In the genomic region with DNA sequence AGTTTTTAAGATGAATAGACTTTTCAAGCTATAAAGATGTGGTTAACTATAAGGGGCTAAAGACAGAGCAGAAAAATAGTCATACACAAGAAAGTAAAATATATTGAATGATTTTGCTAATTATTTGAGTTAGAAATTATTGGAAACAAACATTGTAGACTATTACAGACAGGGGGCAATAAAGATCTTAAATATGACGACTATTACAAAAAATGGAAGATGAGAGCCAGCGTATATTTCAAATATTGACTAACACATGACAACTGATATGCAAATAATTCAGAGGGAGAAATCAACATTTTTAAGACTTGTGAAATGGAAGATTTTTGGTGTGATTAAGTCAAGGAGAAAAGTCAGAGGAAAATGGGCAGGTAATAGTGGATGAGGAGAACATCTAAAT, we compare ENCODE assay signal across 14 cellular contexts.
DNase-seq lines count a peak whose midpoint lies in the region; ATAC-seq, FAIRE-seq and TF ChIP-seq lines count a peak whose summit lies in the region.
"Had no signal": no experiment of that assay in that cellular context is flagged by ENCODE, and none has a peak within 500 bp of the region (broad histone marks: within the 10 kb centered on the region; RNA-seq: fewer than 3 reads in every experiment).

No MANE protein-coding gene starts in this region.

- no peaks in the 10 kb centered on the region for H3K36me3 Mint-ChIP-seq in activated CD8-positive, alpha-beta T cell treated with anti-CD3 and anti-CD28 coated beads, Interleukin-2, amount 10 ng/mL, durations not matched to agents 7 days and 5 days (ENCODE audit: low read depth)

- TF ChIP-seq RAD21 in K562 (CRISPR knock-in tag; conservative IDR thresholded peaks at IDR 0.05 in 1 of 2, IDR thresholded peaks at IDR 0.05 in 1 of 2) = peak in 1 of 2 experiments; percentile 9; a peak in 1 of 4 replicates

- CTCF ChIA-PET in A673 (lab: Charles Lee) (no interaction called here), K562 (lab: Yijun Ruan, JAX; ENCODE audit: low intra/inter-chr PET ratio) (no interaction called here)
- CTCF ChIA-PET in activated CD8-positive, alpha-beta T cell treated with anti-CD3 and anti-CD28 coated beads, Interleukin-2, amount 10 ng/mL, durations not matched to agents 7 days and 5 days (lab: Charles Lee) = no interaction called here

- H2AFZ ChIP-seq in K562 (ENCODE audit: low read depth, low read length) = no peak overlapping the region

- H3K4me1 ChIP-seq in A673 (ENCODE audit: insufficient read depth, low read length, poor library complexity, severe bottlenecking) (peaks cover 9% of the 10 kb centered on the region), K562 (replicated peaks in 1 of 2; ENCODE audit: control insufficient read depth in 2 of 2, insufficient read depth in 2 of 2, low read length in 2 of 2) (peaks cover 0 to 2% of the 10 kb centered on the region in 2 experiments; a peak in 3 of 5 replicates)

- in situ Hi-C loops in K562 (cut with MboI) = no loop called here

- no peak for TF ChIP-seq EP300 in K562 (IDR thresholded peaks at IDR 0.05; ENCODE audit: low read length)

- no peaks in the 10 kb centered on the region for H3K4me1 Mint-ChIP-seq in activated CD8-positive, alpha-beta T cell treated with anti-CD3 and anti-CD28 coated beads, Interleukin-2, amount 10 ng/mL, durations not matched to agents 7 days and 5 days (ENCODE audit: low read depth)

- intact Hi-C loops in A673 (cut with micrococcal nuclease; ENCODE audit: unreplicated experiment) (no loop called here), K562 (cut with micrococcal nuclease) (loop anchor here (10.0 kb wide), 2 partner anchors 498 to 958 kb away; a partner anchor contains a TSS)

- H3K27me3 Mint-ChIP-seq in activated CD8-positive, alpha-beta T cell treated with anti-CD3 and anti-CD28 coated beads, Interleukin-2, amount 10 ng/mL, durations not matched to agents 7 days and 5 days (ENCODE audit: low read depth) = no peaks in the 10 kb centered on the region
- H3K27me3 Mint-ChIP-seq: CD4-positive, alpha-beta T cell had no signal

- H3K9me3 Mint-ChIP-seq in activated CD8-positive, alpha-beta T cell treated with anti-CD3 and anti-CD28 coated beads, Interleukin-2, amount 10 ng/mL, durations not matched to agents 7 days and 5 days (ENCODE audit: insufficient read depth) = peaks cover 8% of the 10 kb centered on the region

- 83% methylated on average over 2 of the region's 2 CpGs for WGBS in K562 (ENCODE audit: insufficient coverage, low coverage, missing lambda C conversion rate)

- no peak for TF ChIP-seq POLR2A in K562 (conservative IDR thresholded peaks at IDR 0.05)

- ATAC-seq in K562 = no peak
- ATAC-seq in activated CD8-positive, alpha-beta T cell treated with anti-CD3 and anti-CD28 coated beads, Interleukin-2, amount 10 ng/mL, durations not matched to agents 7 days and 5 days = no peak

- H3K4me3 ChIP-seq in A673 (ENCODE audit: low read depth, low read length, poor library complexity, severe bottlenecking) = no peak overlapping the region
- no peak overlapping the region for H3K4me3 ChIP-seq in K562

- H3K27me3 ChIP-seq in A673 (replicated peaks; ENCODE audit: insufficient read depth, low read depth, low read length, poor library complexity) (no peaks in the 10 kb centered on the region), K562 (ENCODE audit: control insufficient read depth in 2 of 2, insufficient read depth in 2 of 2, low read length in 2 of 2) (no peaks in the 10 kb centered on the region)

- no TSS peak for BruUV-seq in A673 (replicated peaks; lab: Mats Ljungman, UMichigan)
- no TSS peak for BruUV-seq in K562 (replicated peaks; lab: Mats Ljungman, UMichigan)

- TF ChIP-seq CTCF in A673 (conservative IDR thresholded peaks at IDR 0.05; ENCODE audit: low read depth, low read length) (peak; percentile 31; the same call in 1 of the 2 replicates), LNCAP (IDR thresholded peaks at IDR 0.05) (peak; percentile 14; the same call in 1 of the 2 replicates), K562 (IDR thresholded peaks at IDR 0.05 in 2 of 3, conservative IDR thresholded peaks at IDR 0.05 in 1 of 3; ENCODE audit: insufficient read depth in 2 of 3, low read depth in 1 of 3, low read length in 3 of 3) (no peak; a peak in 1 of 6 replicates)

- POLR2A ChIA-PET in A673 (lab: Charles Lee; ENCODE audit: low non-redundant PET) (no interaction called here), K562 (lab: Yijun Ruan, JAX) (no interaction called here)
- POLR2A ChIA-PET in activated CD8-positive, alpha-beta T cell treated with anti-CD3 and anti-CD28 coated beads, Interleukin-2, amount 10 ng/mL, durations not matched to agents 7 days and 5 days (lab: Charles Lee) = no interaction called here

- no peaks in the 10 kb centered on the region for H3K9me1 ChIP-seq in K562 (ENCODE audit: control insufficient read depth, insufficient read depth, low read length)

- no peaks in the 10 kb centered on the region for H4K20me1 ChIP-seq in K562 (replicated peaks; ENCODE audit: control insufficient read depth, insufficient read depth, low read length)

- H3K9ac ChIP-seq in K562 (ENCODE audit: insufficient read depth in 1 of 2, low read depth in 2 of 2, low read length in 2 of 2) = no peak overlapping the region

- H3K4me2 ChIP-seq in K562 (ENCODE audit: insufficient read depth, low read length) = no peak overlapping the region

- H3K9me3 ChIP-seq in A673 (ENCODE audit: low read depth, low read length, poor library complexity, severe bottlenecking) = no peaks in the 10 kb centered on the region
- no peaks in the 10 kb centered on the region for H3K9me3 ChIP-seq in K562 (replicated peaks; ENCODE audit: control insufficient read depth, insufficient read depth, low read depth, low read length)

- FAIRE-seq in G401.6 (lab: Jason Lieb, UNC) (peak; percentile 15), K562 (lab: Jason Lieb, UNC) (no peak)

- H3K27ac Mint-ChIP-seq in activated CD8-positive, alpha-beta T cell treated with anti-CD3 and anti-CD28 coated beads, Interleukin-2, amount 10 ng/mL, durations not matched to agents 7 days and 5 days = no peak overlapping the region
- H3K27ac Mint-ChIP-seq: CD4-positive, alpha-beta T cell had no signal

- H3K27ac ChIP-seq in A673 (ENCODE audit: low read depth, low read length, poor library complexity, severe bottlenecking) = no peak overlapping the region
- H3K27ac ChIP-seq in K562 (ENCODE audit: extremely low read depth, low read depth, low read length) = no peak overlapping the region
- H3K27ac ChIP-seq: C4-2B had no signal

- H3K79me2 ChIP-seq in K562 (ENCODE audit: control insufficient read depth, insufficient read depth, low read length) = peaks cover 27% of the 10 kb centered on the region

- H3K36me3 ChIP-seq in A673 (ENCODE audit: insufficient read depth, low read length, poor library complexity, severe bottlenecking) = no peaks in the 10 kb centered on the region
- H3K36me3 ChIP-seq in K562 (ENCODE audit: control insufficient read depth, insufficient read depth, low read length) = peaks cover 14% of the 10 kb centered on the region

- H3K4me3 Mint-ChIP-seq in activated CD8-positive, alpha-beta T cell treated with anti-CD3 and anti-CD28 coated beads, Interleukin-2, amount 10 ng/mL, durations not matched to agents 7 days and 5 days = no peak overlapping the region
- H3K4me3 Mint-ChIP-seq: CD4-positive, alpha-beta T cell; H9 had no signal

- DNase-seq in A673 (ENCODE audit: low spot score) (no peak), K562 (ENCODE audit: extremely low read depth in 1 of 4, low spot score in 3 of 4) (no peak), COLO829 (ENCODE audit: low spot score) (no peak), dermis blood vessel endothelial cell (no peak)
- no peak for DNase-seq in activated CD8-positive, alpha-beta T cell treated with anti-CD3 and anti-CD28 coated beads, Interleukin-2, amount 10 ng/mL, durations not matched to agents 7 days and 5 days
- DNase-seq: AML-193; CD4-positive, alpha-beta T cell; DMS79; GF-D8; GOT3; H9 had no signal

TF ChIP-seq in K562, 482 proteins besides CTCF, POLR2A, EP300 and RAD21:
- TF ChIP-seq DPF2 (IDR thresholded peaks at IDR 0.05) (no peak), HDAC3 (IDR thresholded peaks at IDR 0.05; ENCODE audit: borderline replicate concordance, partially characterized antibody) (no peak), C11orf30 (IDR thresholded peaks at IDR 0.05; ENCODE audit: low read depth) (peak; percentile 80), CTBP1 (IDR thresholded peaks at IDR 0.05; ENCODE audit: borderline replicate concordance) (no peak), SP1 (CRISPR knock-in tag; IDR thresholded peaks at IDR 0.05) (no peak), GABPB2 (CRISPR knock-in tag; conservative IDR thresholded peaks at IDR 0.05) (no peak), MAFK (IDR thresholded peaks at IDR 0.05; ENCODE audit: low read length) (peak; percentile 53; the same call in 1 of the 2 replicates), MAFF (IDR thresholded peaks at IDR 0.05; ENCODE audit: low read length) (peak; percentile 67; the same call in 1 of the 2 replicates), ZNF316 (IDR thresholded peaks at IDR 0.05) (peak; percentile 92), ZNF263 (CRISPR knock-in tag; IDR thresholded peaks at IDR 0.05; ENCODE audit: borderline replicate concordance) (no peak), SNIP1 (IDR thresholded peaks at IDR 0.05; ENCODE audit: low read depth) (no peak), PPARD (CRISPR knock-in tag; IDR thresholded peaks at IDR 0.05) (no peak), MAFG (tag; conservative IDR thresholded peaks at IDR 0.05) (peak; percentile 58), ZFP36 (IDR thresholded peaks at IDR 0.05; ENCODE audit: low read depth, low read length, partially characterized antibody) (no peak), MBD2 (IDR thresholded peaks at IDR 0.05; ENCODE audit: borderline replicate concordance, low read depth) (no peak)
- TF ChIP-seq, protein P1, sequence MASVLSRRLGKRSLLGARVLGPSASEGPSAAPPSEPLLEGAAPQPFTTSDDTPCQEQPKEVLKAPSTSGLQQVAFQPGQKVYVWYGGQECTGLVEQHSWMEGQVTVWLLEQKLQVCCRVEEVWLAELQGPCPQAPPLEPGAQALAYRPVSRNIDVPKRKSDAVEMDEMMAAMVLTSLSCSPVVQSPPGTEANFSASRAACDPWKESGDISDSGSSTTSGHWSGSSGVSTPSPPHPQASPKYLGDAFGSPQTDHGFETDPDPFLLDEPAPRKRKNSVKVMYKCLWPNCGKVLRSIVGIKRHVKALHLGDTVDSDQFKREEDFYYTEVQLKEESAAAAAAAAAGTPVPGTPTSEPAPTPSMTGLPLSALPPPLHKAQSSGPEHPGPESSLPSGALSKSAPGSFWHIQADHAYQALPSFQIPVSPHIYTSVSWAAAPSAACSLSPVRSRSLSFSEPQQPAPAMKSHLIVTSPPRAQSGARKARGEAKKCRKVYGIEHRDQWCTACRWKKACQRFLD (CRISPR knock-in tag; IDR thresholded peaks at IDR 0.05) = no peak

Comparison
In these comparisons a context has a peak if more than half of its experiments do, and no peak if none do; other contexts are left out.
1. CTCF ChIP-seq: peak in A673 (single experiment) and LNCAP (single experiment); none in K562 (0 of 3).